In genomic region chr3:74905478-74905877, GRCh38 we compare ENCODE assay signal across 8 cellular contexts.
"Had no signal": no experiment of that assay in that cellular context is flagged by ENCODE, and none has a peak within 500 bp of the region (broad histone marks: within the 10 kb centered on the region; RNA-seq: fewer than 3 reads in every experiment).

No MANE protein-coding gene starts in this region.

- ATAC-seq: GM12878 had no signal

- FAIRE-seq: G401.6, GM12878, GM12891, GM12892, GM18507, GM19239 had no signal

- H3K4me3 ChIP-seq: GM12878 had no signal

- DNase-seq: GDM1, GF-D8 had no signal
